ENCODE assay signal across 8 cellular contexts in the genomic region with DNA sequence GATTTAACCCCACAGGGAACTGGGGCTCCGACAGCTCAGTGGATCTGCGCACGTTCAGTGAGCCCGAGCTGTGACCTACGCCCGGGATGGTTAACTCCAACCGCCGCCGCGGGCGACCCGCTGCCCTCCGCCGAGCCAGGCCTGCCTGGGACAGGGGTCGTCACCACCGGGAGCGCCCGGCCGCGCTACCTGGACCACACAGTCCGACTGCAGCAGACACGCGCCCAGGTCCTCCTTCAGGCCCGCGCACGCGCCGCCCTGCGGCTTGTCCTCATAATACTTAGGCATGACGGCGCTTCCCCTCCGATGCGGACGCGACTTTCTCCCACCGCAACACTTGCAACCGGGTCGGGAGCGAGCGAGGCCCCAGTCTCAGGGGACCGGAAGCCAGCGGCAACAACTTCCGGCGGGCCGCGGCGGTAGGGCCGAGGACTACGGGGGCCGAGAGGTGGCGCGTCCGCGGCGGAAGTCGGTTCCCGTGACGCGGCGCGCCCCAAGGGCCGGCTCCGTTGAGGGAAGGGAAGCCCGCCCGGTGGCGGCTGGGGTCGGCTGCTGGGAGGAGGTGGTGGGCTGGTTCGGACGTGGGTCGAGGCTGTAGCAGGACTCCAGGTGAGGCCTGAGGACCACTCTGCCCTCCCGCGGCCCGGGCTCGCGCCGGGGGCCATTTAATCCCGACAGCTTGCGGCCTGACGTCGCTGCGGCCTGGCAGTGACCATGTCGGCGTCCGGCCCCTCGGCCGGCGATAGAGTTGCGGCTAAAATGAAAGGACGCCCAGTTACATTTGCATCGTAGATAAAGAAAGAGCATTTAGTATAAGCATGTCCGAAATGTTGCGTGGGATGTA. TPM values are rescaled to one million over a fixed set of nuclear protein-coding genes. Genes with fewer than 3 reads are reported as not detected.
DNase-seq lines count a peak whose midpoint lies in the region; ATAC-seq and TF ChIP-seq lines count a peak whose summit lies in the region.

A gene with protein sequence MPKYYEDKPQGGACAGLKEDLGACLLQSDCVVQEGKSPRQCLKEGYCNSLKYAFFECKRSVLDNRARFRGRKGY (minus strand): TSS at position 395 of the 844 bp plus-strand sequence. CDS start 107 bp downstream, at position 288.
A gene with protein sequence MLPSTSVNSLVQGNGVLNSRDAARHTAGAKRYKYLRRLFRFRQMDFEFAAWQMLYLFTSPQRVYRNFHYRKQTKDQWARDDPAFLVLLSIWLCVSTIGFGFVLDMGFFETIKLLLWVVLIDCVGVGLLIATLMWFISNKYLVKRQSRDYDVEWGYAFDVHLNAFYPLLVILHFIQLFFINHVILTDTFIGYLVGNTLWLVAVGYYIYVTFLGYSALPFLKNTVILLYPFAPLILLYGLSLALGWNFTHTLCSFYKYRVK (plus strand): TSS at position 472 of the 844 bp plus-strand sequence. CDS start 1,171 bp downstream, outside the sequence.

- intact Hi-C loops in CD14-positive monocyte (cut with micrococcal nuclease) = loop anchor here (5.0 to 10.0 kb wide), 4 partner anchors 154 to 729 kb away; a partner anchor contains a TSS

- H3K36me3 ChIP-seq in liver (ENCODE audit: control insufficient read depth in 4 of 4, insufficient read depth in 3 of 4, low read depth in 1 of 4, low read length in 3 of 4) = peaks cover 2 to 22% (median 16%) of the 10 kb centered on the region in 4 donors

- DNase-seq in CD14-positive monocyte (ENCODE audit: low spot score) (peak; percentile 92), NCI-H774 (lab: John Stamatoyannopoulos, UW) (peak; percentile 88), dermis microvascular lymphatic vessel endothelial cell (ENCODE audit: low read depth in 2 of 2) (peak; percentile 78 to 95)
- peak; percentile 85 to 86 for DNase-seq in activated CD4-positive, alpha-beta T cell treated with anti-CD3 and anti-CD28 coated beads, Interleukin-2, amount 50 U/mL, for 4 hours
- peak; percentile 92 for DNase-seq in stimulated activated CD4-positive, alpha-beta T cell treated with anti-CD3 and anti-CD28 coated beads, Interleukin-4, amount 100 ng/mL, for 1 hour

- H3K27ac ChIP-seq in liver (ENCODE audit: low read depth in 1 of 2, low read length in 2 of 2) = peak within 1 kb of the TSS; percentile 85 to 96

- H3K4me3 ChIP-seq in liver (ENCODE audit: low read depth in 1 of 3, low read length in 3 of 3) = peak within 1 kb of the TSS; percentile 70 to 97 (median 82)

- peaks cover 35 to 43% of the 10 kb centered on the region in 2 donors for H3K36me3 Mint-ChIP-seq in CD14-positive monocyte

- no peaks in the 10 kb centered on the region for H3K9me3 ChIP-seq in liver (ENCODE audit: control insufficient read depth in 4 of 4, low read length in 3 of 4)

- TF ChIP-seq RAD21 in liver (IDR thresholded peaks at IDR 0.05) = peak in 1 of 2 donors; percentile 25

- H3K4me3 Mint-ChIP-seq in CD14-positive monocyte = peak within 1 kb of the TSS; percentile 81 to 98

- TF ChIP-seq CTCF in CD14-positive monocyte (IDR thresholded peaks at IDR 0.05) (no peak), liver (IDR thresholded peaks at IDR 0.05; ENCODE audit: low read depth, low read length, missing input control) (no peak)

- WGBS in liver = under 1% methylated on average over 92 of the region's 92 CpGs

- ATAC-seq in GM19397 (IDR thresholded peaks at IDR 0.05; ENCODE audit: unreplicated experiment) (peak; percentile 90), HG03565 (IDR thresholded peaks at IDR 0.05; ENCODE audit: unreplicated experiment) (peak; percentile 83)

- H3K4me1 Mint-ChIP-seq in CD14-positive monocyte = peaks cover 47% of the 10 kb centered on the region

- H3K27me3 Mint-ChIP-seq in CD14-positive monocyte (ENCODE audit: low read depth in 3 of 3) = no peaks in the 10 kb centered on the region

- no peaks in the 10 kb centered on the region for H3K27me3 ChIP-seq in liver (ENCODE audit: control insufficient read depth in 4 of 4, insufficient read depth in 4 of 4, low read length in 3 of 4)

- H3K9me3 Mint-ChIP-seq in CD14-positive monocyte = no peaks in the 10 kb centered on the region

- H3K9ac ChIP-seq in liver (ENCODE audit: low read depth in 1 of 2, low read length in 2 of 2) = peak within 1 kb of the TSS; percentile 94 to 97

- peak within 1 kb of the TSS; percentile 94 to 98 (median 96) for H3K27ac Mint-ChIP-seq in CD14-positive monocyte

- peaks cover 16 to 44% (median 34%) of the 10 kb centered on the region in 4 donors for H3K4me1 ChIP-seq in liver (ENCODE audit: control insufficient read depth in 4 of 4, insufficient read depth in 4 of 4, low read length in 3 of 4)

TF ChIP-seq in liver, 16 proteins besides CTCF, POLR2A, EP300 and RAD21:
- no peak for TF ChIP-seq NR2F2 (IDR thresholded peaks at IDR 0.05)
- TF ChIP-seq EGR1 (IDR thresholded peaks at IDR 0.05; ENCODE audit: low read depth in 2 of 2) = no peak
- TF ChIP-seq, protein P1, sequence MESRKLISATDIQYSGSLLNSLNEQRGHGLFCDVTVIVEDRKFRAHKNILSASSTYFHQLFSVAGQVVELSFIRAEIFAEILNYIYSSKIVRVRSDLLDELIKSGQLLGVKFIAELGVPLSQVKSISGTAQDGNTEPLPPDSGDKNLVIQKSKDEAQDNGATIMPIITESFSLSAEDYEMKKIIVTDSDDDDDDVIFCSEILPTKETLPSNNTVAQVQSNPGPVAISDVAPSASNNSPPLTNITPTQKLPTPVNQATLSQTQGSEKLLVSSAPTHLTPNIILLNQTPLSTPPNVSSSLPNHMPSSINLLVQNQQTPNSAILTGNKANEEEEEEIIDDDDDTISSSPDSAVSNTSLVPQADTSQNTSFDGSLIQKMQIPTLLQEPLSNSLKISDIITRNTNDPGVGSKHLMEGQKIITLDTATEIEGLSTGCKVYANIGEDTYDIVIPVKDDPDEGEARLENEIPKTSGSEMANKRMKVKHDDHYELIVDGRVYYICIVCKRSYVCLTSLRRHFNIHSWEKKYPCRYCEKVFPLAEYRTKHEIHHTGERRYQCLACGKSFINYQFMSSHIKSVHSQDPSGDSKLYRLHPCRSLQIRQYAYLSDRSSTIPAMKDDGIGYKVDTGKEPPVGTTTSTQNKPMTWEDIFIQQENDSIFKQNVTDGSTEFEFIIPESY (IDR thresholded peaks at IDR 0.05) = peak; percentile 25
- peak; percentile 80 for TF ChIP-seq YY1 (IDR thresholded peaks at IDR 0.05)
- TF ChIP-seq FOXA2 (IDR thresholded peaks at IDR 0.05) = no peak
- TF ChIP-seq JUND (IDR thresholded peaks at IDR 0.05) = no peak
- peak; percentile 87 to 98 for TF ChIP-seq GABPA (IDR thresholded peaks at IDR 0.05 in 1 of 2, conservative IDR thresholded peaks at IDR 0.05 in 1 of 2)
- TF ChIP-seq RXRA (IDR thresholded peaks at IDR 0.05) = no peak
- TF ChIP-seq, protein P2, sequence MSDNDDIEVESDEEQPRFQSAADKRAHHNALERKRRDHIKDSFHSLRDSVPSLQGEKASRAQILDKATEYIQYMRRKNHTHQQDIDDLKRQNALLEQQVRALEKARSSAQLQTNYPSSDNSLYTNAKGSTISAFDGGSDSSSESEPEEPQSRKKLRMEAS (IDR thresholded peaks at IDR 0.05) = no peak
- no peak for TF ChIP-seq TAF1 (conservative IDR thresholded peaks at IDR 0.05)
- no peak for TF ChIP-seq FOXA1 (IDR thresholded peaks at IDR 0.05)
- TF ChIP-seq, protein P3, sequence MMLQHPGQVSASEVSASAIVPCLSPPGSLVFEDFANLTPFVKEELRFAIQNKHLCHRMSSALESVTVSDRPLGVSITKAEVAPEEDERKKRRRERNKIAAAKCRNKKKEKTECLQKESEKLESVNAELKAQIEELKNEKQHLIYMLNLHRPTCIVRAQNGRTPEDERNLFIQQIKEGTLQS (IDR thresholded peaks at IDR 0.05) = no peak
- TF ChIP-seq, protein P4, sequence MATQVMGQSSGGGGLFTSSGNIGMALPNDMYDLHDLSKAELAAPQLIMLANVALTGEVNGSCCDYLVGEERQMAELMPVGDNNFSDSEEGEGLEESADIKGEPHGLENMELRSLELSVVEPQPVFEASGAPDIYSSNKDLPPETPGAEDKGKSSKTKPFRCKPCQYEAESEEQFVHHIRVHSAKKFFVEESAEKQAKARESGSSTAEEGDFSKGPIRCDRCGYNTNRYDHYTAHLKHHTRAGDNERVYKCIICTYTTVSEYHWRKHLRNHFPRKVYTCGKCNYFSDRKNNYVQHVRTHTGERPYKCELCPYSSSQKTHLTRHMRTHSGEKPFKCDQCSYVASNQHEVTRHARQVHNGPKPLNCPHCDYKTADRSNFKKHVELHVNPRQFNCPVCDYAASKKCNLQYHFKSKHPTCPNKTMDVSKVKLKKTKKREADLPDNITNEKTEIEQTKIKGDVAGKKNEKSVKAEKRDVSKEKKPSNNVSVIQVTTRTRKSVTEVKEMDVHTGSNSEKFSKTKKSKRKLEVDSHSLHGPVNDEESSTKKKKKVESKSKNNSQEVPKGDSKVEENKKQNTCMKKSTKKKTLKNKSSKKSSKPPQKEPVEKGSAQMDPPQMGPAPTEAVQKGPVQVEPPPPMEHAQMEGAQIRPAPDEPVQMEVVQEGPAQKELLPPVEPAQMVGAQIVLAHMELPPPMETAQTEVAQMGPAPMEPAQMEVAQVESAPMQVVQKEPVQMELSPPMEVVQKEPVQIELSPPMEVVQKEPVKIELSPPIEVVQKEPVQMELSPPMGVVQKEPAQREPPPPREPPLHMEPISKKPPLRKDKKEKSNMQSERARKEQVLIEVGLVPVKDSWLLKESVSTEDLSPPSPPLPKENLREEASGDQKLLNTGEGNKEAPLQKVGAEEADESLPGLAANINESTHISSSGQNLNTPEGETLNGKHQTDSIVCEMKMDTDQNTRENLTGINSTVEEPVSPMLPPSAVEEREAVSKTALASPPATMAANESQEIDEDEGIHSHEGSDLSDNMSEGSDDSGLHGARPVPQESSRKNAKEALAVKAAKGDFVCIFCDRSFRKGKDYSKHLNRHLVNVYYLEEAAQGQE (IDR thresholded peaks at IDR 0.05) = no peak
- TF ChIP-seq SP1 (IDR thresholded peaks at IDR 0.05) = no peak
- no peak for TF ChIP-seq HNF4G (IDR thresholded peaks at IDR 0.05)
- TF ChIP-seq HNF4A (conservative IDR thresholded peaks at IDR 0.05) = no peak
TF ChIP-seq in liver: peak in this region for 3.

RNA-seq across cellular contexts. Expression of the first gene that starts in this region (rescaled TPM):
- polyA plus RNA-seq in CD14-positive monocyte = 10 to 100 TPM; 39.0 to 42.9 TPM
- 17.2 and 18.0 TPM in 2 replicates for total RNA-seq in dermis microvascular lymphatic vessel endothelial cell
- total RNA-seq in liver = 10 to 100 TPM; 18.7 to 20.4 TPM
- 10 to 100 TPM in 1 of 2 donors, 1 to 10 TPM in 1; 9.7 to 42.0 TPM for polyA plus RNA-seq in liver

RNA-seq across cellular contexts. Expression of the second gene that starts in this region (rescaled TPM):
- 10 to 100 TPM; 62.8 to 72.0 TPM for polyA plus RNA-seq in CD14-positive monocyte
- 30.2 and 39.1 TPM in 2 replicates for total RNA-seq in dermis microvascular lymphatic vessel endothelial cell
- total RNA-seq in liver = 10 to 100 TPM; 23.9 to 35.7 TPM
- 10 to 100 TPM; 22.2 to 37.9 TPM for polyA plus RNA-seq in liver

Comparison
In these comparisons a context has a peak if more than half of its experiments do, and no peak if none do; other contexts are left out.
1. Peak in every context shown above with its lines: DNase-seq, ATAC-seq, H3K4me3 ChIP-seq and H3K27ac ChIP-seq.